Comparison of ENCODE assay signal across 27 cellular contexts in genomic region chr10:110437351-110437605, GRCh38.
DNase-seq lines count a peak whose midpoint lies in the region; ATAC-seq, FAIRE-seq and TF ChIP-seq lines count a peak whose summit lies in the region.
"Had no signal": no experiment of that assay in that cellular context is flagged by ENCODE, and none has a peak within 500 bp of the region (broad histone marks: within the 10 kb centered on the region; RNA-seq: fewer than 3 reads in every experiment).

No MANE protein-coding gene starts in this region.

- H3K4me1 ChIP-seq in Karpas-422 (ENCODE audit: low read length) (peaks cover 33% of the 10 kb centered on the region), spleen (peaks cover 0 to 16% (median 0%) of the 10 kb centered on the region in 6 donors)
- H3K4me1 ChIP-seq: Peyer's patch had no signal

- H3K79me2 ChIP-seq in Karpas-422 (ENCODE audit: low read length), result no peaks in the 10 kb centered on the region

- H3K36me3 Mint-ChIP-seq in activated naive CD4-positive, alpha-beta T cell treated with anti-CD3 and anti-CD28 coated beads, Interleukin-2, amount 10 ng/mL, durations not matched to agents 7 days and 5 days, result no peaks in the 10 kb centered on the region
- no peaks in the 10 kb centered on the region for H3K36me3 Mint-ChIP-seq in activated naive CD4-positive, alpha-beta T cell treated with anti-CD3 and anti-CD28 coated beads for 36 hours (ENCODE audit: low read depth)
- no peaks in the 10 kb centered on the region for H3K36me3 Mint-ChIP-seq in chondrocyte (ENCODE audit: low read depth)
- H3K36me3 Mint-ChIP-seq: CD8-positive, alpha-beta memory T cell had no signal

- H3K27ac Mint-ChIP-seq in activated naive CD4-positive, alpha-beta T cell treated with anti-CD3 and anti-CD28 coated beads, Interleukin-2, amount 10 ng/mL, durations not matched to agents 7 days and 5 days, result no peak overlapping the region
- H3K27ac Mint-ChIP-seq in activated naive CD4-positive, alpha-beta T cell treated with anti-CD3 and anti-CD28 coated beads for 36 hours, result no peak overlapping the region
- H3K27ac Mint-ChIP-seq in chondrocyte (ENCODE audit: unreplicated experiment), result no peak overlapping the region
- H3K27ac Mint-ChIP-seq: CD8-positive, alpha-beta memory T cell had no signal

- no peak for FAIRE-seq in urothelium cell line (lab: Jason Lieb, UNC)
- FAIRE-seq: A204.1, GM12892, H54, HepG2 had no signal

- peaks cover 8% of the 10 kb centered on the region for H3K9me3 Mint-ChIP-seq in activated naive CD4-positive, alpha-beta T cell treated with anti-CD3 and anti-CD28 coated beads, Interleukin-2, amount 10 ng/mL, durations not matched to agents 7 days and 5 days
- H3K9me3 Mint-ChIP-seq in activated naive CD4-positive, alpha-beta T cell treated with anti-CD3 and anti-CD28 coated beads for 36 hours, result no peaks in the 10 kb centered on the region
- peaks cover 7% of the 10 kb centered on the region for H3K9me3 Mint-ChIP-seq in chondrocyte (ENCODE audit: low read depth)
- H3K9me3 Mint-ChIP-seq: CD8-positive, alpha-beta memory T cell had no signal

- H2AFZ ChIP-seq in Karpas-422 (ENCODE audit: low read length), result peak overlapping the region; percentile 85

- no peak for ATAC-seq in HG03469 (IDR thresholded peaks at IDR 0.05; ENCODE audit: unreplicated experiment)
- no peak for ATAC-seq in HG02973 (IDR thresholded peaks at IDR 0.05; ENCODE audit: unreplicated experiment)
- ATAC-seq: HepG2 had no signal

- CTCF ChIA-PET in activated naive CD4-positive, alpha-beta T cell treated with anti-CD3 and anti-CD28 coated beads, Interleukin-2, amount 10 ng/mL, durations not matched to agents 7 days and 5 days (lab: Charles Lee), result no interaction called here
- CTCF ChIA-PET in activated naive CD4-positive, alpha-beta T cell treated with anti-CD3 and anti-CD28 coated beads for 36 hours (lab: Charles Lee), result no interaction called here

- H3K9me3 ChIP-seq in Karpas-422 (ENCODE audit: low read length) (no peaks in the 10 kb centered on the region), spleen (peaks cover 0 to 6% (median 0%) of the 10 kb centered on the region in 8 donors)
- H3K9me3 ChIP-seq: Peyer's patch had no signal

- H3K9ac ChIP-seq in Karpas-422 (ENCODE audit: low read length), result peak overlapping the region; percentile 53

- peak overlapping the region; percentile 58 for H3K27ac ChIP-seq in Karpas-422 (ENCODE audit: low read length)
- no peak overlapping the region for H3K27ac ChIP-seq in spleen
- H3K27ac ChIP-seq: Peyer's patch, SK-N-MC had no signal

- peaks cover 4% of the 10 kb centered on the region for H3K27me3 Mint-ChIP-seq in activated naive CD4-positive, alpha-beta T cell treated with anti-CD3 and anti-CD28 coated beads, Interleukin-2, amount 10 ng/mL, durations not matched to agents 7 days and 5 days
- no peaks in the 10 kb centered on the region for H3K27me3 Mint-ChIP-seq in activated naive CD4-positive, alpha-beta T cell treated with anti-CD3 and anti-CD28 coated beads for 36 hours (ENCODE audit: low read depth)
- H3K27me3 Mint-ChIP-seq in chondrocyte (ENCODE audit: low read depth), result no peaks in the 10 kb centered on the region

- no peaks in the 10 kb centered on the region for H3K36me3 ChIP-seq in Karpas-422 (ENCODE audit: insufficient read depth, low read length)
- no peaks in the 10 kb centered on the region for H3K36me3 ChIP-seq in spleen
- H3K36me3 ChIP-seq: Peyer's patch had no signal

- H4K20me1 ChIP-seq in Karpas-422 (ENCODE audit: insufficient read depth, low read depth, low read length), result no peaks in the 10 kb centered on the region

- no peak for TF ChIP-seq POLR2A in spleen (IDR thresholded peaks at IDR 0.05)

- H3K4me3 Mint-ChIP-seq in activated naive CD4-positive, alpha-beta T cell treated with anti-CD3 and anti-CD28 coated beads, Interleukin-2, amount 10 ng/mL, durations not matched to agents 7 days and 5 days, result no peak overlapping the region
- H3K4me3 Mint-ChIP-seq in activated naive CD4-positive, alpha-beta T cell treated with anti-CD3 and anti-CD28 coated beads for 36 hours, result no peak overlapping the region
- no peak overlapping the region for H3K4me3 Mint-ChIP-seq in chondrocyte (ENCODE audit: unreplicated experiment)
- H3K4me3 Mint-ChIP-seq: CD8-positive, alpha-beta memory T cell had no signal

- intact Hi-C loops in activated naive CD4-positive, alpha-beta T cell treated with anti-CD3 and anti-CD28 coated beads for 36 hours (cut with micrococcal nuclease), result no loop called here
- intact Hi-C loops in spleen (cut with DNase I; ENCODE audit: low total_unique reads), result no loop called here

- H3K27me3 ChIP-seq in Karpas-422 (ENCODE audit: low read length) (no peaks in the 10 kb centered on the region), spleen (replicated peaks in 1 of 7) (no peaks in the 10 kb centered on the region)
- H3K27me3 ChIP-seq: Peyer's patch had no signal

- peak; percentile 8 for DNase-seq in activated naive CD4-positive, alpha-beta T cell treated with anti-CD3 and anti-CD28 coated beads, Interleukin-2, amount 10 ng/mL, durations not matched to agents 7 days and 5 days
- DNase-seq in activated naive CD4-positive, alpha-beta T cell treated with anti-CD3 and anti-CD28 coated beads for 36 hours, result no peak
- DNase-seq in Karpas-422, result no peak
- peak; percentile 25 for DNase-seq in chondrocyte (ENCODE audit: low spot score)
- peak; percentile 14 for DNase-seq in spleen
- no peak for DNase-seq in urothelium cell line (ENCODE audit: low spot score)
- DNase-seq: C1 segment of cervical spinal cord; CD8-positive, alpha-beta memory T cell; DMS 273 treated with DMSO at 0.1 percent for 48 hours; DMS79 treated with DMSO at 0.1 percent for 48 hours; Kasumi-1; MV-4-11; NCI-H1105 treated with DMSO at 0.1 percent for 48 hours; NCI-H1694; NCI-H2029 treated with DMSO at 0.1 percent for 48 hours; NCI-H2227 treated with DMSO at 0.1 percent for 48 hours; NCI-H526 treated with DMSO at 0.1 percent for 48 hours; OCI-M1; SIG-M5 had no signal

- H3K4me1 Mint-ChIP-seq in activated naive CD4-positive, alpha-beta T cell treated with anti-CD3 and anti-CD28 coated beads, Interleukin-2, amount 10 ng/mL, durations not matched to agents 7 days and 5 days, result peaks cover 7% of the 10 kb centered on the region
- peaks cover 8% of the 10 kb centered on the region for H3K4me1 Mint-ChIP-seq in activated naive CD4-positive, alpha-beta T cell treated with anti-CD3 and anti-CD28 coated beads for 36 hours (ENCODE audit: low read depth)
- no peaks in the 10 kb centered on the region for H3K4me1 Mint-ChIP-seq in chondrocyte (ENCODE audit: low read depth)

- 80 to 93% (median 91%) methylated on average over 3 of the region's 3 CpGs for WGBS in spleen, 5 donors

- H3K4me3 ChIP-seq in Karpas-422 (ENCODE audit: low read length), result peak overlapping the region; percentile 14; the same call in 1 of the 2 replicates
- H3K4me3 ChIP-seq in spleen, result no peak overlapping the region
- H3K4me3 ChIP-seq: Peyer's patch, SK-N-MC had no signal

- TF ChIP-seq CTCF in chondrocyte (IDR thresholded peaks at IDR 0.05) (no peak), spleen (IDR thresholded peaks at IDR 0.05 in 8 of 11, conservative IDR thresholded peaks at IDR 0.05 in 3 of 11) (no peak)

- H3K4me2 ChIP-seq in Karpas-422 (ENCODE audit: low read depth, low read length, poor library complexity, severe bottlenecking), result peak overlapping the region; percentile 53

- H3K9me2 ChIP-seq in Karpas-422 (replicated peaks; ENCODE audit: insufficient read depth, low read length), result no peaks in the 10 kb centered on the region

Comparison
In these comparisons a context has a peak if more than half of its experiments do, and no peak if none do; other contexts are left out.
1. DNase-seq: peak in activated naive CD4-positive, alpha-beta T cell treated with anti-CD3 and anti-CD28 coated beads, Interleukin-2, amount 10 ng/mL, durations not matched to agents 7 days and 5 days (single experiment), chondrocyte (single experiment) and spleen (single experiment); none in activated naive CD4-positive, alpha-beta T cell treated with anti-CD3 and anti-CD28 coated beads for 36 hours (single experiment), Karpas-422 (single experiment) and urothelium cell line (single experiment).